Comparison of ENCODE assay signal across 19 cellular contexts in genomic region chr21:42395302-42395701, GRCh38. TPM values are rescaled to one million over a fixed set of nuclear protein-coding genes. Genes with fewer than 3 reads are reported as not detected.
"Had no signal": no experiment of that assay in that cellular context is flagged by ENCODE, and none has a peak within 500 bp of the region (broad histone marks: within the 10 kb centered on the region; RNA-seq: fewer than 3 reads in every experiment).

No MANE protein-coding gene starts in this region.

- ATAC-seq: activated CD8-positive, alpha-beta memory T cell treated with anti-CD3 and anti-CD28 coated beads, Interleukin-2, amount 10 ng/mL, durations not matched to agents 7 days and 5 days; stimulated activated naive B cell treated with anti-CD40 and anti-IgM and Interleukin-4, amounts not matched to agents 10 μg/mL and 1 μg/mL and 100 μg/mL, for 72 hours; WTC11 had no signal

- H3K27ac Mint-ChIP-seq: activated CD4-positive, alpha-beta memory T cell treated with anti-CD3 and anti-CD28 coated beads, Interleukin-2, amount 10 ng/mL, durations not matched to agents 7 days and 5 days; activated CD8-positive, alpha-beta memory T cell treated with anti-CD3 and anti-CD28 coated beads, Interleukin-2, amount 10 ng/mL, durations not matched to agents 7 days and 5 days; activated naive CD4-positive, alpha-beta T cell treated with anti-CD3 and anti-CD28 coated beads, Interleukin-2, amount 10 ng/mL, durations not matched to agents 7 days and 5 days; nephron; WTC11 had no signal

- H3K36me3 ChIP-seq: brain microvascular endothelial cell, sigmoid colon, tibial artery had no signal

- H3K4me1 Mint-ChIP-seq: WTC11 had no signal

- DNase-seq: activated CD4-positive, alpha-beta memory T cell treated with anti-CD3 and anti-CD28 coated beads, Interleukin-2, amount 10 ng/mL, durations not matched to agents 7 days and 5 days; activated CD4-positive, alpha-beta T cell treated with anti-CD3 and anti-CD28 coated beads for 4 hours; activated CD8-positive, alpha-beta memory T cell treated with anti-CD3 and anti-CD28 coated beads, Interleukin-2, amount 10 ng/mL, durations not matched to agents 7 days and 5 days; activated naive CD4-positive, alpha-beta T cell treated with anti-CD3 and anti-CD28 coated beads, Interleukin-2, amount 10 ng/mL, durations not matched to agents 7 days and 5 days; brain microvascular endothelial cell; cerebellar nuclear complex; cortex of kidney; midbrain; stimulated activated CD4-positive, alpha-beta T cell treated with anti-CD3 and anti-CD28 coated beads, Interleukin-4, amount 100 ng/mL, for 4 hours; stimulated activated naive B cell treated with anti-CD40 and anti-IgM and Interleukin-4, amounts not matched to agents 10 μg/mL and 1 μg/mL and 100 μg/mL, for 72 hours; tibial artery had no signal

- H3K9me3 Mint-ChIP-seq: activated CD4-positive, alpha-beta memory T cell treated with anti-CD3 and anti-CD28 coated beads, Interleukin-2, amount 10 ng/mL, durations not matched to agents 7 days and 5 days; activated naive CD4-positive, alpha-beta T cell treated with anti-CD3 and anti-CD28 coated beads, Interleukin-2, amount 10 ng/mL, durations not matched to agents 7 days and 5 days; nephron; stimulated activated naive B cell treated with anti-CD40 and anti-IgM and Interleukin-4, amounts not matched to agents 10 μg/mL and 1 μg/mL and 100 μg/mL, for 72 hours had no signal

- H3K4me3 Mint-ChIP-seq: activated CD4-positive, alpha-beta memory T cell treated with anti-CD3 and anti-CD28 coated beads, Interleukin-2, amount 10 ng/mL, durations not matched to agents 7 days and 5 days; activated CD8-positive, alpha-beta memory T cell treated with anti-CD3 and anti-CD28 coated beads, Interleukin-2, amount 10 ng/mL, durations not matched to agents 7 days and 5 days; activated naive CD4-positive, alpha-beta T cell treated with anti-CD3 and anti-CD28 coated beads, Interleukin-2, amount 10 ng/mL, durations not matched to agents 7 days and 5 days; nephron; stimulated activated naive B cell treated with anti-CD40 and anti-IgM and Interleukin-4, amounts not matched to agents 10 μg/mL and 1 μg/mL and 100 μg/mL, for 72 hours; WTC11 had no signal

- H3K36me3 Mint-ChIP-seq: stimulated activated naive B cell treated with anti-CD40 and anti-IgM and Interleukin-4, amounts not matched to agents 10 μg/mL and 1 μg/mL and 100 μg/mL, for 72 hours; WTC11 had no signal

- H3K27me3 ChIP-seq: brain microvascular endothelial cell had no signal

- H3K4me1 ChIP-seq: sigmoid colon, tibial artery had no signal

- H3K9me3 ChIP-seq: sigmoid colon, tibial artery had no signal

- H3K4me3 ChIP-seq: sigmoid colon, tibial artery had no signal

- H3K27ac ChIP-seq: brain microvascular endothelial cell, sigmoid colon, tibial artery had no signal

- H3K27me3 Mint-ChIP-seq: activated CD4-positive, alpha-beta memory T cell treated with anti-CD3 and anti-CD28 coated beads, Interleukin-2, amount 10 ng/mL, durations not matched to agents 7 days and 5 days; activated CD8-positive, alpha-beta memory T cell treated with anti-CD3 and anti-CD28 coated beads, Interleukin-2, amount 10 ng/mL, durations not matched to agents 7 days and 5 days had no signal

RNA-seq across cellular contexts. Expression of gene TMPRSS3, which starts 0.6 kb away (rescaled TPM):
- total RNA-seq: frontal cortex, lung microvascular endothelial cell had no signal

RNA-seq across cellular contexts. Expression of gene UBASH3A, which starts 8.4 kb away (rescaled TPM):
- total RNA-seq: frontal cortex, lung microvascular endothelial cell, renal cortical epithelial cell, sigmoid colon, WTC11 had no signal

RNA-seq across cellular contexts. Expression of gene TFF1, which starts 29.0 kb away (rescaled TPM):
- total RNA-seq: activated CD4-positive, alpha-beta memory T cell treated with anti-CD3 and anti-CD28 coated beads, Interleukin-2, amount 10 ng/mL, durations not matched to agents 7 days and 5 days; activated CD8-positive, alpha-beta memory T cell treated with anti-CD3 and anti-CD28 coated beads, Interleukin-2, amount 10 ng/mL, durations not matched to agents 7 days and 5 days; aorta; frontal cortex; lung microvascular endothelial cell; renal cortical epithelial cell; subcutaneous adipose tissue had no signal

RNA-seq across cellular contexts. Expression of gene TFF2, which starts 44.5 kb away (rescaled TPM):
- total RNA-seq: activated CD4-positive, alpha-beta memory T cell treated with anti-CD3 and anti-CD28 coated beads, Interleukin-2, amount 10 ng/mL, durations not matched to agents 7 days and 5 days; activated CD8-positive, alpha-beta memory T cell treated with anti-CD3 and anti-CD28 coated beads, Interleukin-2, amount 10 ng/mL, durations not matched to agents 7 days and 5 days; aorta; frontal cortex; lung microvascular endothelial cell; renal cortical epithelial cell; sigmoid colon; subcutaneous adipose tissue had no signal
